In the genomic region with DNA sequence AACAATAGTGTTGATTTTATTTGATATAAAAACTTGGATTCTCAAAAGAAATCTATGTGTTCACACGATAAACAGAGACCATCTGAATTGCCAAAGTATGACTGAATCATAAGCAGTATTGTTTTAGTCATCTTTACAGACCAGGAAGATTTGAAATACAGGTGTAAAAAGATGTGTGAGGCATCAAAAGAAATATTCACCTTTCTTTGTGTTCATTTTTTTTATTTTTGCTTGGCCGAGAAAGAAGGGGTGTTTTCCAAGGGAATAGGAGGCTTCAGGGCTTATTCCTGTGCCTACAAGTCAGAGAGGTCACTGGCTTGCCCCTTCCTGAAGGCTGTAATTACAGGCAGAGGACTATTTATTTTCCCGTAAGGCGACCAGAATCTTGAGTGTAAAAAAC, we compare ENCODE assay signal across 17 cellular contexts. TPM values are rescaled to one million over a fixed set of nuclear protein-coding genes. Genes with fewer than 3 reads are reported as not detected.
DNase-seq lines count a peak whose midpoint lies in the region; ATAC-seq, FAIRE-seq and TF ChIP-seq lines count a peak whose summit lies in the region.
"Had no signal": no experiment of that assay in that cellular context is flagged by ENCODE, and none has a peak within 500 bp of the region (broad histone marks: within the 10 kb centered on the region; RNA-seq: fewer than 3 reads in every experiment).

No MANE protein-coding gene starts in this region.

- no peaks in the 10 kb centered on the region for H3K9me3 Mint-ChIP-seq in Calu3 (ENCODE audit: low read depth, unreplicated experiment)
- H3K9me3 Mint-ChIP-seq in MCF 10A (ENCODE audit: unreplicated experiment) = no peaks in the 10 kb centered on the region

- CTCF ChIA-PET in Calu3 (lab: Charles Lee) (no interaction called here), MCF 10A (lab: Yijun Ruan, JAX) (no interaction called here)

- H3K27ac Mint-ChIP-seq in Calu3 (ENCODE audit: unreplicated experiment) (peak overlapping the region; percentile 91), MCF 10A (ENCODE audit: low read depth, unreplicated experiment) (peak overlapping the region; percentile 89)

- H3K4me3 Mint-ChIP-seq in Calu3 (ENCODE audit: low read depth, unreplicated experiment) (peak overlapping the region; percentile 41), MCF 10A (ENCODE audit: unreplicated experiment) (no peak overlapping the region)

- H2AFZ ChIP-seq in osteoblast (ENCODE audit: low read length) = no peak overlapping the region

- H3K4me1 Mint-ChIP-seq in Calu3 (ENCODE audit: low read depth, unreplicated experiment) (peaks cover 80% of the 10 kb centered on the region), MCF 10A (ENCODE audit: insufficient read depth, unreplicated experiment) (peaks cover 63% of the 10 kb centered on the region)

- peak overlapping the region; percentile 3 for H3K4me2 ChIP-seq in osteoblast (ENCODE audit: insufficient read depth, low read length)

- peaks cover 72% of the 10 kb centered on the region for H3K79me2 ChIP-seq in osteoblast (ENCODE audit: insufficient read depth, low read length)

- H3K4me1 ChIP-seq in osteoblast (ENCODE audit: insufficient read depth, low read length) = peaks cover 81% of the 10 kb centered on the region

- intact Hi-C loops in Calu3 (cut with micrococcal nuclease; ENCODE audit: unreplicated experiment) = loop anchor here (5.0 kb wide), 1 partner anchor 68 kb away; no protein-coding TSS in a partner anchor
- intact Hi-C loops in MCF 10A (cut with micrococcal nuclease) = loop anchor here (2.0 kb wide), 1 partner anchor 37 kb away; a partner anchor contains a TSS

- H3K36me3 ChIP-seq in osteoblast (ENCODE audit: insufficient read depth, low read length) = no peaks in the 10 kb centered on the region
- H3K36me3 ChIP-seq: SJSA1 had no signal

- peak overlapping the region; percentile 7 for H3K27ac ChIP-seq in osteoblast (ENCODE audit: low read depth, low read length)
- H3K27ac ChIP-seq: SJSA1 had no signal

- TF ChIP-seq CTCF in Calu3 (IDR thresholded peaks at IDR 0.05; ENCODE audit: unreplicated experiment) (no peak), MCF 10A (IDR thresholded peaks at IDR 0.05; ENCODE audit: unreplicated experiment) (no peak), osteoblast (IDR thresholded peaks at IDR 0.05; ENCODE audit: extremely low read depth, low read depth, low read length) (no peak)

- H3K36me3 Mint-ChIP-seq in Calu3 (ENCODE audit: insufficient read depth, unreplicated experiment) = peaks cover 60% of the 10 kb centered on the region
- H3K36me3 Mint-ChIP-seq in MCF 10A (ENCODE audit: insufficient read depth, unreplicated experiment) = peaks cover 4% of the 10 kb centered on the region

- no peak for FAIRE-seq in H54 (lab: Jason Lieb, UNC)

- BruUV-seq in Calu3 (replicated peaks; lab: Mats Ljungman, UMichigan) (no TSS peak), MCF 10A (replicated peaks; lab: Mats Ljungman, UMichigan) (no TSS peak)

- ATAC-seq in GM19452 (IDR thresholded peaks at IDR 0.05; ENCODE audit: unreplicated experiment) = no peak

- no peaks in the 10 kb centered on the region for H3K27me3 ChIP-seq in osteoblast (ENCODE audit: insufficient read depth, low read length)

- POLR2A ChIA-PET in MCF 10A (lab: Yijun Ruan, JAX) = interaction anchor here (1.0 to 3.0 kb wide), 4 partner anchors 17 to 35 kb away, joined by 6 to 65 read pairs (median 14); a partner anchor contains a TSS

- H3K27me3 Mint-ChIP-seq in Calu3 (ENCODE audit: unreplicated experiment) = no peaks in the 10 kb centered on the region
- no peaks in the 10 kb centered on the region for H3K27me3 Mint-ChIP-seq in MCF 10A (ENCODE audit: insufficient read depth, unreplicated experiment)

- H3K9me3 ChIP-seq in osteoblast (ENCODE audit: low read depth, low read length) = no peaks in the 10 kb centered on the region
- H3K9me3 ChIP-seq: SJSA1 had no signal

- no peaks in the 10 kb centered on the region for H4K20me1 ChIP-seq in osteoblast (ENCODE audit: insufficient read depth, low read length)

- TF ChIP-seq POLR2A in H54 (IDR thresholded peaks at IDR 0.05; ENCODE audit: low read depth, low read length) = no peak

- DNase-seq in Calu3 = no peak
- DNase-seq in NCI-H69 (lab: John Stamatoyannopoulos, UW) = peak; percentile 76
- no peak for DNase-seq in MCF 10A (ENCODE audit: unreplicated experiment)
- no peak for DNase-seq in osteoblast (ENCODE audit: insufficient read length, low spot score, missing footprints)
- DNase-seq in H54 (ENCODE audit: insufficient read length, low spot score) = no peak
- no peak for DNase-seq in COR-L47 (lab: John Stamatoyannopoulos, UW)
- DNase-seq in ecto neural progenitor cell (ENCODE audit: low spot score) = no peak
- DNase-seq: C1 segment of cervical spinal cord, EL, H7, KG1, NCI-H1048, NCI-H146, NCI-H82, RPMI8226 had no signal

- no peak overlapping the region for H3K4me3 ChIP-seq in osteoblast (ENCODE audit: insufficient read depth, low read length)
- H3K4me3 ChIP-seq: SJSA1 had no signal

RNA-seq across cellular contexts. Expression of a gene that starts 37.3 kb away (rescaled TPM):
- total RNA-seq in Calu3 (2022) (242 and 249 TPM in 2 replicates), MCF 10A (2022) (129 and 154 TPM in 2 replicates), osteoblast (55.0 and 61.9 TPM in 2 replicates)
